In the genomic region with DNA sequence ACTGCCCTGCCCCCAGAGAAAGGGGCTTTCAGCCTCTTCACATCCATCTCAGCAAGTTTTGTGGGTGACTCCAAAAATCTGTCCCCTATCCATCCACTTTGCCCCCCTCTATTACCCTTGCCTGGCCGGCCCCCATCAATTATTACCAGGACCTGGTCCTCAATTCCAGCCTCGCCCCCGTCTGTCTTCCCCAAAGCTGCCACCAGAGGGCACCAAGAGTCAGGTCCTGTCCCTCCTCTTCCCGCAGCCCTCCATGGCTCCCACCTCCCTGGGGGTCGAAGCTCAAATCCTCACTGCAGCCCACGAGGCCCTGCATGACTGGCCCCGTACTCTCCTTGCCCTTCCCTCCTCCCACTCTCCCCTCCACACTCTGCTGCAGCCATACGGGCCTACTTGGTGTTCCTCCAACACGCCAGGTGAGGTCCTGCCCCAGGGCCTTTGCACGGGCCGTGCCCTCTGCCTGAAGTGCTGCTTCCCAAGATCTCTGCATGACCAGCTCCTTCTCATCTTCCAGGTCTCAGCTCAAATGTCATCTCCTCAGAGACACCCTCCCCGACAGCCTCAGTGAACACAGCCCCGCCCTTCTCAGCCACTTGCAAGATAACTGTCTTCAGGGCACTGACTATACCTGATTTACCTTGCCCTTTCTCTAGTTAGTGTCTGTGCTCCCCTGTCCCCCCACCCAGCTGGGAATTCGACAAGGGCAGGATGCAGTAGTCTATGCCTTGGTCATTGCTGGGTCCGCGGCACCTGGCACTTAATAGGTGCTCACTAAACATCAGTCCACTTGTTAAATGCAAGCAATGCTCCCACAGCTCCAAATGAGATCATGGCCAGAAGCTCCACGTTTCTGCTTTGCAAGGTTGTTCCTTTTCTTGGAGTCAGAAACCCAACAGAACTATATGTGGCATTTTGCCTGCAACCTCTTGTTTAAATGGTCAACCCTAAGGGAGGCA, we compare ENCODE assay signal across 8 cellular contexts. TPM values are rescaled to one million over a fixed set of nuclear protein-coding genes. Genes with fewer than 3 reads are reported as not detected.
DNase-seq lines count a peak whose midpoint lies in the region; ATAC-seq and TF ChIP-seq lines count a peak whose summit lies in the region.

No MANE protein-coding gene starts in this region.

- H3K4me3 ChIP-seq in BLaER1 (no peak overlapping the region), lower leg skin (ENCODE audit: low read depth, poor library complexity, severe bottlenecking) (no peak overlapping the region)

- peak overlapping the region; percentile 84 for H3K4me2 ChIP-seq in BLaER1

- 49% methylated on average over 17 of the region's 17 CpGs for WGBS in lower leg skin, 2 donors

- no peaks in the 10 kb centered on the region for H3K36me3 Mint-ChIP-seq in activated B cell treated with CpG ODN at 0.5 μM for 24 hours (ENCODE audit: low read depth)

- H3K27ac Mint-ChIP-seq in activated B cell treated with CpG ODN at 0.5 μM for 24 hours = no peak overlapping the region

- H3K27ac ChIP-seq in BLaER1 = no peak overlapping the region

- peaks cover 21% of the 10 kb centered on the region for H3K27me3 ChIP-seq in BLaER1

- H3K4me1 ChIP-seq in BLaER1 = peaks cover 32% of the 10 kb centered on the region

- POLR2A ChIA-PET in activated B cell treated with CpG ODN at 0.5 μM for 24 hours (lab: Charles Lee) = interaction anchor here (0.5 to 0.6 kb wide), 2 partner anchors 58 to 97 kb away, joined by 4 to 16 read pairs; no protein-coding TSS in a partner anchor

- DNase-seq in HK-2 (ENCODE audit: unreplicated experiment) = peak; percentile 85
- peak; percentile 64 for DNase-seq in activated B cell treated with CpG ODN at 0.5 μM for 24 hours
- DNase-seq in cerebellum (ENCODE audit: low spot score) = peak; percentile 53
- peak; percentile 34 to 94 for DNase-seq in lower leg skin (ENCODE audit: low spot score in 2 of 2)
- DNase-seq in stimulated activated CD8-positive, alpha-beta memory T cell treated with anti-CD3 and anti-CD28 coated beads, Interleukin-12 subunit alpha, Interleukin-12 subunit beta, amount 100 ng/mL, for 24 hours (ENCODE audit: extremely low read depth) = peak; percentile 21
- DNase-seq in NCI-H774 (lab: John Stamatoyannopoulos, UW) = no peak

- H3K36me3 ChIP-seq in BLaER1 = no peaks in the 10 kb centered on the region

- H3K4me3 Mint-ChIP-seq in activated B cell treated with CpG ODN at 0.5 μM for 24 hours = no peak overlapping the region

- H3K9me3 ChIP-seq in BLaER1 = no peaks in the 10 kb centered on the region

- no peaks in the 10 kb centered on the region for H3K9me3 Mint-ChIP-seq in activated B cell treated with CpG ODN at 0.5 μM for 24 hours

- 0 out of 2 replicates have a peak, but pooled peaks cover 14% of the 10 kb centered on the region for H4K20me1 ChIP-seq in BLaER1

- TF ChIP-seq CTCF in activated B cell treated with CpG ODN at 0.5 μM for 24 hours (IDR thresholded peaks at IDR 0.05) (no peak), lower leg skin (IDR thresholded peaks at IDR 0.05) (peak in 1 of 3 donors; percentile 21)

- TF ChIP-seq POLR2A in lower leg skin (IDR thresholded peaks at IDR 0.05) = no peak

- H3K9ac ChIP-seq in BLaER1 = no peak overlapping the region

- intact Hi-C loops in activated B cell treated with CpG ODN at 0.5 μM for 24 hours (cut with micrococcal nuclease) (loop anchor here (1.0 kb wide), 2 partner anchors 60 to 215 kb away; partner anchors contain the start of gene FEM1A), lower leg skin (cut with DNase I; ENCODE audit: low total_unique reads) (no loop called here)

- H3K27me3 Mint-ChIP-seq in activated B cell treated with CpG ODN at 0.5 μM for 24 hours = peaks cover 48% of the 10 kb centered on the region

- CTCF ChIA-PET in activated B cell treated with CpG ODN at 0.5 μM for 24 hours (lab: Charles Lee) = interaction anchor here (1.1 to 3.0 kb wide), 4 partner anchors 11 to 215 kb away, joined by 3 to 28 read pairs (median 12); partner anchors contain the start of gene FEM1A

- H3K4me1 Mint-ChIP-seq in activated B cell treated with CpG ODN at 0.5 μM for 24 hours = peaks cover 3% of the 10 kb centered on the region

- ATAC-seq in activated B cell treated with CpG ODN at 0.5 μM for 24 hours (ENCODE audit: low read depth) = peak; percentile 60
- ATAC-seq in HG02981 (IDR thresholded peaks at IDR 0.05; ENCODE audit: unreplicated experiment) = no peak

RNA-seq across cellular contexts. Expression of gene SEMA6B, which starts 16.8 kb away (rescaled TPM):
- total RNA-seq in activated B cell treated with CpG ODN at 0.5 μM for 24 hours (0.11 and 0.37 TPM in 2 replicates), cerebellum (21.4 TPM), lower leg skin (1 to 10 TPM; 3.3 to 6.0 (median 3.6) TPM)

RNA-seq across cellular contexts. Expression of gene LRG1, which starts 36.4 kb away (rescaled TPM):
- total RNA-seq in activated B cell treated with CpG ODN at 0.5 μM for 24 hours (0.42 and 2.0 TPM in 2 replicates), cerebellum (1.2 TPM), lower leg skin (1 to 10 TPM; 1.8 to 9.9 (median 2.7) TPM)

RNA-seq across cellular contexts. Expression of gene PLIN5, which starts 41.2 kb away (rescaled TPM):
- total RNA-seq in activated B cell treated with CpG ODN at 0.5 μM for 24 hours (0.17 and 0.33 TPM in 2 replicates), cerebellum (2.3 TPM), lower leg skin (10 to 100 TPM in 1 of 4 donors, 1 to 10 TPM in 3; 1.0 to 21.2 (median 5.3) TPM)

RNA-seq across cellular contexts. Expression of gene PLIN4, which starts 58.0 kb away (rescaled TPM):
- total RNA-seq in activated B cell treated with CpG ODN at 0.5 μM for 24 hours (not detected in 2 replicates), cerebellum (0.73 TPM), lower leg skin (10 to 100 TPM; 10.6 to 55.1 (median 24.2) TPM)
